1 cellular context compared by ENCODE assay signal in the genomic region with DNA sequence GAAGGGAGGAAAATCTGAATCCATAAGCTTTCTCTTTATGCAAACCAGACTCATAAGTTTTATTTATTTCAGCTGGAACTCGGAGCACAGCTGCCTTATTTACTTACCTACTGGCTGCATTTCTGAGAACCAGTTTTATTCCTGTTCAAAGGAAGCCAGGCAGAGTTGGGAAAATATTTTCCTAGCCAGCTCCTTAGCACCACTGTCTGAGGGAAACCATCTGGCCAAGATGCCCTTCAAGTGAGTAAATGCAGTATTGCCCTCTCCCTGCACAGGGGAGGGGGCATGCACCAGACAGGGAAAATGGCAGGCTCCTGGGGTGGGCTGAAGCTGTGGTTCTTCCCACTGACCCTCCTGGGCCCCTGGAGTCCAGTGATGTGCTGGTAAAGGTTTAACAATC.
TF ChIP-seq lines count a peak whose summit lies in the region.

No MANE protein-coding gene starts in this region.

TF ChIP-seq in HepG2, 621 proteins besides CTCF, POLR2A, EP300 and RAD21 (continued from another document):
- no peak for TF ChIP-seq PATZ1 (CRISPR knock-in tag; IDR thresholded peaks at IDR 0.05)
- no peak for TF ChIP-seq ZNF644 (CRISPR knock-in tag; IDR thresholded peaks at IDR 0.05; ENCODE audit: low read depth)
- TF ChIP-seq, protein P1, sequence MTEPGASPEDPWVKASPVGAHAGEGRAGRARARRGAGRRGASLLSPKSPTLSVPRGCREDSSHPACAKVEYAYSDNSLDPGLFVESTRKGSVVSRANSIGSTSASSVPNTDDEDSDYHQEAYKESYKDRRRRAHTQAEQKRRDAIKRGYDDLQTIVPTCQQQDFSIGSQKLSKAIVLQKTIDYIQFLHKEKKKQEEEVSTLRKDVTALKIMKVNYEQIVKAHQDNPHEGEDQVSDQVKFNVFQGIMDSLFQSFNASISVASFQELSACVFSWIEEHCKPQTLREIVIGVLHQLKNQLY (CRISPR knock-in tag; IDR thresholded peaks at IDR 0.05), result no peak
TF ChIP-seq in HepG2: peak in this region for 0.
